8 cellular contexts compared by ENCODE assay signal in genomic region chr10:128062837-128063563, GRCh38.
A peak's percentile ranks its signal among the peaks of the same experiment; 100 is the strongest.
DNase-seq lines count a peak whose midpoint lies in the region; ATAC-seq lines count a peak whose summit lies in the region.

No MANE protein-coding gene starts in this region.

- DNase-seq in SKM-1 (lab: John Stamatoyannopoulos, UW; ENCODE audit: unreplicated experiment), result peak; percentile 75
- DNase-seq in caudate nucleus (lab: John Stamatoyannopoulos, UW), result no peak
- peak; percentile 84 for DNase-seq in natural killer cell treated with Interleukin-12 subunit alpha and Interleukin-12 subunit beta and Interleukin-15 and Interleukin-18, amount 100 ng/mL, for 72 hours (ENCODE audit: low spot score)
- DNase-seq in effector CD8-positive, alpha-beta T cell (lab: John Stamatoyannopoulos, UW), result no peak
- no peak for DNase-seq in G401 (ENCODE audit: low spot score)
- DNase-seq in NCI-H446 (lab: John Stamatoyannopoulos, UW), result no peak

- H3K9me3 Mint-ChIP-seq in natural killer cell treated with Interleukin-12 subunit alpha and Interleukin-12 subunit beta and Interleukin-15 and Interleukin-18, amount 100 ng/mL, for 72 hours, result peaks cover 7% of the 10 kb centered on the region

- peak overlapping the region; percentile 91 to 93 for H3K27ac Mint-ChIP-seq in natural killer cell treated with Interleukin-12 subunit alpha and Interleukin-12 subunit beta and Interleukin-15 and Interleukin-18, amount 100 ng/mL, for 72 hours

- H3K27ac ChIP-seq in caudate nucleus (ENCODE audit: low read depth, low read length), result peak overlapping the region; percentile 87

- ATAC-seq in GM18861 (IDR thresholded peaks at IDR 0.05; ENCODE audit: unreplicated experiment) (peak; percentile 34), HG02973 (IDR thresholded peaks at IDR 0.05; ENCODE audit: unreplicated experiment) (peak; percentile 46)
- peak; percentile 45 to 58 for ATAC-seq in natural killer cell treated with Interleukin-12 subunit alpha and Interleukin-12 subunit beta and Interleukin-15 and Interleukin-18, amount 100 ng/mL, for 72 hours

- peak overlapping the region; percentile 81 for H3K4me3 Mint-ChIP-seq in natural killer cell treated with Interleukin-12 subunit alpha and Interleukin-12 subunit beta and Interleukin-15 and Interleukin-18, amount 100 ng/mL, for 72 hours

- in situ Hi-C loops in G401 (cut with HindIII; ENCODE audit: low sequenced_read_pairs), result no loop called here

- H3K4me1 Mint-ChIP-seq in natural killer cell treated with Interleukin-12 subunit alpha and Interleukin-12 subunit beta and Interleukin-15 and Interleukin-18, amount 100 ng/mL, for 72 hours (ENCODE audit: low read depth in 2 of 2), result peaks cover 83 to 96% of the 10 kb centered on the region in 2 donors

- H3K27me3 Mint-ChIP-seq in natural killer cell treated with Interleukin-12 subunit alpha and Interleukin-12 subunit beta and Interleukin-15 and Interleukin-18, amount 100 ng/mL, for 72 hours, result no peaks in the 10 kb centered on the region

- H3K36me3 Mint-ChIP-seq in natural killer cell treated with Interleukin-12 subunit alpha and Interleukin-12 subunit beta and Interleukin-15 and Interleukin-18, amount 100 ng/mL, for 72 hours, result peaks cover 23% of the 10 kb centered on the region

Comparison
In these comparisons a context has a peak if more than half of its experiments do, and no peak if none do; other contexts are left out.
1. DNase-seq: peak in SKM-1 (single experiment) and natural killer cell treated with Interleukin-12 subunit alpha and Interleukin-12 subunit beta and Interleukin-15 and Interleukin-18, amount 100 ng/mL, for 72 hours (single experiment); none in caudate nucleus (0 of 61), effector CD8-positive, alpha-beta T cell (single experiment), G401 (single experiment) and NCI-H446 (0 of 2).
2. Peak in every context shown above with its lines, with median percentiles within 50 percentile points of each other: ATAC-seq.